Comparison of ENCODE assay signal across 12 cellular contexts in the genomic region with DNA sequence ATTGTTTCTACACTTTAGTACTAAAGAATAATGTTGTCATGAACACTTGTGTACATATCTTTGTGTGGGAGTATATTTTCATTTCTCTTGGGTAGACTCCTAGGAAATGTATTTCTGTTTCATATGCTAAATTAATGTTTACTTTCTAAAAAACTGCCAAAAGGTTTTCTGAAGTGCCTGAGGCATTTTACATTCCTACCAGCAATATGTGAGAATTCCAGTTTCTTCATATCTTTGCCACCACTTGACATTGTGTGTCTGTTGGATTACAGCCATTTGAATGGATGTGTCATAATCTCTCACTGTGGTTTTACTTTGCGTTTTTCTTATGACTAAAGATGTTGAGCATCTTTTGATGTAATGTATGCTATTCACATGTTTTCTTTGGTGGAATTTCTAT.
DNase-seq lines count a peak whose midpoint lies in the region; ATAC-seq and TF ChIP-seq lines count a peak whose summit lies in the region.
"Had no signal": no experiment of that assay in that cellular context is flagged by ENCODE, and none has a peak within 500 bp of the region (broad histone marks: within the 10 kb centered on the region; RNA-seq: fewer than 3 reads in every experiment).

No MANE protein-coding gene starts in this region.

- no peak overlapping the region for H2AFZ ChIP-seq in PC-9

- H3K27me3 ChIP-seq in PC-9 (ENCODE audit: insufficient read depth, low read depth) (no peaks in the 10 kb centered on the region), body of pancreas (no peaks in the 10 kb centered on the region)

- intact Hi-C loops in PC-9 (cut with micrococcal nuclease; ENCODE audit: unreplicated experiment), result no loop called here
- intact Hi-C loops in body of pancreas (cut with DNase I), result no loop called here

- H3K36me3 ChIP-seq in PC-9 (ENCODE audit: low read depth), result no peaks in the 10 kb centered on the region
- H3K36me3 ChIP-seq in body of pancreas (replicated peaks in 1 of 2; ENCODE audit: insufficient read depth in 1 of 2, low read depth in 2 of 2), result no peaks in the 10 kb centered on the region

- POLR2A ChIA-PET in PC-9 (lab: Charles Lee; ENCODE audit: unreplicated experiment), result no interaction called here

- DNase-seq in GM03348 (ENCODE audit: low spot score) (peak; percentile 9), PC-9 (peak; percentile 1 to 75), dedifferentiated amniotic fluid mesenchymal stem cell (ENCODE audit: extremely low spot score) (peak; percentile 90), renal cortical epithelial cell (ENCODE audit: low read depth) (peak; percentile 63), body of pancreas (no peak), CD1c-positive myeloid dendritic cell (ENCODE audit: extremely low spot score) (no peak), Kasumi-1 (lab: John Stamatoyannopoulos, UW) (no peak)
- no peak for DNase-seq in stimulated activated CD4-positive, alpha-beta T cell treated with anti-CD3 and anti-CD28 coated beads, Interleukin-1b, Interleukin-23, amount 100 ng/mL, for 48 hours
- DNase-seq: aorta, Karpas-422, left colon, nephron progenitor cell had no signal

- no peak overlapping the region for H3K4me2 ChIP-seq in PC-9

- H3K4me1 ChIP-seq in PC-9 (replicated peaks; ENCODE audit: insufficient read depth) (0 out of 2 replicates have a peak, but pooled peaks cover 4% of the 10 kb centered on the region), body of pancreas (no peaks in the 10 kb centered on the region)

- no peaks in the 10 kb centered on the region for H4K20me1 ChIP-seq in PC-9 (ENCODE audit: insufficient read depth)

- H3K27ac ChIP-seq in PC-9 (no peak overlapping the region), body of pancreas (no peak overlapping the region)

- 46 to 50% methylated on average over 1 of the region's 1 CpG for WGBS in body of pancreas, 2 donors

- no peaks in the 10 kb centered on the region for H3K9me2 ChIP-seq in PC-9 (ENCODE audit: insufficient read depth)

- TF ChIP-seq POLR2A in body of pancreas (IDR thresholded peaks at IDR 0.05), result no peak

- no peak for ATAC-seq in body of pancreas
- ATAC-seq: left colon had no signal

- no TSS peak for BruUV-seq in PC-9 (replicated peaks; lab: Mats Ljungman, UMichigan)

- CTCF ChIA-PET in PC-9 (lab: Charles Lee), result no interaction called here

- H3K4me3 ChIP-seq in PC-9, result no peak overlapping the region
- H3K4me3 ChIP-seq in body of pancreas, result no peak overlapping the region

- H3K79me2 ChIP-seq in PC-9 (ENCODE audit: low read depth), result no peaks in the 10 kb centered on the region

- no peaks in the 10 kb centered on the region for H3F3A ChIP-seq in PC-9 (ENCODE audit: insufficient read depth, low read depth)

- no peak for TF ChIP-seq CTCF in PC-9 (conservative IDR thresholded peaks at IDR 0.05)
- no peak for TF ChIP-seq CTCF in body of pancreas (IDR thresholded peaks at IDR 0.05)

- H3K9me3 ChIP-seq in PC-9 (ENCODE audit: insufficient read depth, low read depth) (peaks cover 3% of the 10 kb centered on the region; the same call in 1 of the 2 replicates), body of pancreas (no peaks in the 10 kb centered on the region)

Comparison
In these comparisons a context has a peak if more than half of its experiments do, and no peak if none do; other contexts are left out.
1. DNase-seq: peak in GM03348 (single experiment), PC-9 (2 of 2), dedifferentiated amniotic fluid mesenchymal stem cell (single experiment) and renal cortical epithelial cell (single experiment); none in body of pancreas (0 of 4), CD1c-positive myeloid dendritic cell (single experiment), stimulated activated CD4-positive, alpha-beta T cell treated with anti-CD3 and anti-CD28 coated beads, Interleukin-1b, Interleukin-23, amount 100 ng/mL, for 48 hours (single experiment) and Kasumi-1 (0 of 2).